ENCODE assay signal across 21 cellular contexts in genomic region chr1:222931018-222931417, GRCh38.
DNase-seq lines count a peak whose midpoint lies in the region; ATAC-seq and TF ChIP-seq lines count a peak whose summit lies in the region.
"Had no signal": no experiment of that assay in that cellular context is flagged by ENCODE, and none has a peak within 500 bp of the region (broad histone marks: within the 10 kb centered on the region; RNA-seq: fewer than 3 reads in every experiment).

No MANE protein-coding gene starts in this region.

- H2AFZ ChIP-seq in IMR-90 (replicated peaks; ENCODE audit: low read length, poor library complexity) (no peak overlapping the region), smooth muscle cell (ENCODE audit: low read depth) (no peak overlapping the region)

- no peak for TF ChIP-seq RAD21 in IMR-90 (IDR thresholded peaks at IDR 0.05; ENCODE audit: low read length)

- TF ChIP-seq CTCF in IMR-90 (conservative IDR thresholded peaks at IDR 0.05; ENCODE audit: low read depth, low read length) (no peak), choroid plexus epithelial cell (conservative IDR thresholded peaks at IDR 0.05; ENCODE audit: low read depth, low read length) (no peak), lower lobe of right lung (IDR thresholded peaks at IDR 0.05) (no peak), smooth muscle cell (IDR thresholded peaks at IDR 0.05; ENCODE audit: borderline replicate concordance, insufficient read depth, poor library complexity, severe bottlenecking) (no peak), colonic mucosa (IDR thresholded peaks at IDR 0.05) (no peak)

- H3K14ac ChIP-seq in IMR-90 (replicated peaks; ENCODE audit: low read depth, low read length) = no peak overlapping the region

- H4K20me1 ChIP-seq in IMR-90 (ENCODE audit: insufficient read depth, low read length) = no peaks in the 10 kb centered on the region
- H4K20me1 ChIP-seq in smooth muscle cell (ENCODE audit: low read depth) = peaks cover 3% of the 10 kb centered on the region

- no CpG with 5 or more reads among the region's 1 CpG for WGBS in IMR-90 (ENCODE audit: extremely low coverage in 2 of 2, insufficient read length in 1 of 2), 2 experiments
- WGBS in smooth muscle cell (ENCODE audit: low lambda C conversion rate) = 14% methylated on average over 1 of the region's 1 CpG

- H3K9ac ChIP-seq in IMR-90 (ENCODE audit: low read depth, low read length) = no peak overlapping the region
- H3K9ac ChIP-seq in smooth muscle cell (ENCODE audit: low read depth) = no peak overlapping the region
- H3K9ac ChIP-seq in colonic mucosa (ENCODE audit: low read depth in 2 of 2, low read length in 2 of 2) = no peak overlapping the region

- H3K18ac ChIP-seq in IMR-90 (ENCODE audit: low read depth, low read length) = no peak overlapping the region

- H3K9me1 ChIP-seq in IMR-90 (ENCODE audit: insufficient read depth, low read length) = no peaks in the 10 kb centered on the region

- intact Hi-C loops in IMR-90 (cut with micrococcal nuclease) (no loop called here), lower lobe of right lung (cut with DNase I) (no loop called here), colonic mucosa (cut with DNase I) (no loop called here)

- no peaks in the 10 kb centered on the region for H3F3A ChIP-seq in smooth muscle cell (ENCODE audit: low read depth)

- no peak overlapping the region for H4K91ac ChIP-seq in IMR-90 (ENCODE audit: insufficient read depth, low read depth, low read length)

- H3K4me1 ChIP-seq in IMR-90 (ENCODE audit: control insufficient read depth, insufficient read depth, low read length) (peaks cover 6% of the 10 kb centered on the region), lower lobe of right lung (peaks cover 14% of the 10 kb centered on the region), smooth muscle cell (ENCODE audit: low read depth) (peaks cover 23% of the 10 kb centered on the region), colonic mucosa (no peaks in the 10 kb centered on the region)

- H3K27ac ChIP-seq in IMR-90 (ENCODE audit: insufficient read depth, low read length) = no peak overlapping the region
- H3K27ac ChIP-seq in lower lobe of right lung = peak overlapping the region; percentile 38
- H3K27ac ChIP-seq in smooth muscle cell (ENCODE audit: low read depth) = peak overlapping the region; percentile 5
- H3K27ac ChIP-seq in substantia nigra (ENCODE audit: low read depth, low read length, poor library complexity, severe bottlenecking) = no peak overlapping the region
- H3K27ac ChIP-seq in colonic mucosa = no peak overlapping the region
- H3K27ac ChIP-seq: suprapubic skin had no signal

- H3K27me3 ChIP-seq in IMR-90 (ENCODE audit: control insufficient read depth, insufficient read depth, low read length) (no peaks in the 10 kb centered on the region), lower lobe of right lung (ENCODE audit: low read depth) (no peaks in the 10 kb centered on the region), smooth muscle cell (ENCODE audit: low read depth) (no peaks in the 10 kb centered on the region), colonic mucosa (no peaks in the 10 kb centered on the region)
- H3K27me3 ChIP-seq: suprapubic skin had no signal

- H3K23ac ChIP-seq in IMR-90 (ENCODE audit: low read depth, low read length) = no peak overlapping the region

- H3K4me2 ChIP-seq in IMR-90 (ENCODE audit: low read depth, low read length) (no peak overlapping the region), smooth muscle cell (peak overlapping the region; percentile 45)

- ATAC-seq in IMR-90 (ENCODE audit: low read depth) (no peak), lower lobe of right lung (no peak), HG03354 (IDR thresholded peaks at IDR 0.05; ENCODE audit: poor library complexity, severe bottlenecking, unreplicated experiment) (no peak)
- ATAC-seq: activated T-cell treated with anti-CD3 and anti-CD28 coated beads, Interleukin-2, amount 50 U/mL, for 4 hours; HCT116; K562; stimulated activated effector memory CD8-positive, alpha-beta T cell treated with anti-CD3 and anti-CD28 coated beads, Interleukin-12 subunit alpha, Interleukin-12 subunit beta, amount 100 ng/mL, for 72 hours had no signal

- no TSS peak for BruUV-seq in IMR-90 (replicated peaks; lab: Mats Ljungman, UMichigan)

- CTCF ChIA-PET in IMR-90 (lab: Yijun Ruan, JAX) = interaction anchor here (0.5 to 0.6 kb wide), 2 partner anchors 39 to 1534 kb away, joined by 3 to 9 read pairs; no protein-coding TSS in a partner anchor

- DNase-seq in IMR-90 (peak; percentile 16), choroid plexus epithelial cell (ENCODE audit: low read depth) (peak; percentile 46), lower lobe of right lung (no peak), smooth muscle cell (lab: John Stamatoyannopoulos, UW; ENCODE audit: unreplicated experiment) (no peak), substantia nigra (lab: John Stamatoyannopoulos, UW) (no peak), colonic mucosa (no peak), SHP77 (lab: John Stamatoyannopoulos, UW) (no peak)
- DNase-seq: activated CD8-positive, alpha-beta memory T cell treated with anti-CD3 and anti-CD28 coated beads for 24 hours; activated naive CD4-positive, alpha-beta T cell; activated T-cell treated with anti-CD3 and anti-CD28 coated beads, Interleukin-2, amount 50 U/mL, for 4 hours; DMS153; GF-D8; MG63; midbrain; NCI-H1436 treated with DMSO at 0.1 percent for 48 hours; stimulated activated CD4-positive, alpha-beta T cell treated with anti-CD3 and anti-CD28 coated beads, Interleukin-1b, Interleukin-23, amount 100 ng/mL, for 48 hours had no signal

- H3K36me3 ChIP-seq in IMR-90 (ENCODE audit: control insufficient read depth, insufficient read depth, low read length) = no peaks in the 10 kb centered on the region
- no peaks in the 10 kb centered on the region for H3K36me3 ChIP-seq in lower lobe of right lung
- no peaks in the 10 kb centered on the region for H3K36me3 ChIP-seq in smooth muscle cell (ENCODE audit: low read depth)
- no peaks in the 10 kb centered on the region for H3K36me3 ChIP-seq in colonic mucosa
- H3K36me3 ChIP-seq: MG63, suprapubic skin had no signal

- dilution Hi-C loops in IMR-90 (cut with HindIII; ENCODE audit: low sequenced_read_pairs, unreplicated experiment) = no loop called here

- H2BK5ac ChIP-seq in IMR-90 (ENCODE audit: low read depth, low read length, poor library complexity, severe bottlenecking) = no peak overlapping the region

- H2BK15ac ChIP-seq in IMR-90 (ENCODE audit: low read depth, low read length) = no peak overlapping the region

- no peak overlapping the region for H2BK20ac ChIP-seq in IMR-90 (ENCODE audit: low read depth, low read length)

- H2AK5ac ChIP-seq in IMR-90 (ENCODE audit: low read depth, low read length) = no peak overlapping the region

- no peak overlapping the region for H3K4ac ChIP-seq in IMR-90 (ENCODE audit: low read depth, low read length)

- H4K8ac ChIP-seq in IMR-90 (ENCODE audit: low read depth in 2 of 2, low read length in 2 of 2) = no peak overlapping the region

- H2AK9ac ChIP-seq in IMR-90 (replicated peaks; ENCODE audit: low read depth, low read length, poor library complexity) = no peak overlapping the region

- no peak overlapping the region for H3K4me3 ChIP-seq in IMR-90 (ENCODE audit: insufficient read depth, low read depth, low read length)
- H3K4me3 ChIP-seq in choroid plexus epithelial cell (ENCODE audit: low read depth, low read length) = no peak overlapping the region
- H3K4me3 ChIP-seq in lower lobe of right lung = peak overlapping the region; percentile 47
- H3K4me3 ChIP-seq in smooth muscle cell = no peak overlapping the region
- no peak overlapping the region for H3K4me3 ChIP-seq in colonic mucosa
- H3K4me3 ChIP-seq: K562, MG63, suprapubic skin had no signal

- H3K56ac ChIP-seq in IMR-90 (ENCODE audit: extremely low read depth, insufficient read depth, low read length) = no peak overlapping the region

- peaks cover 53% of the 10 kb centered on the region for H3K79me2 ChIP-seq in smooth muscle cell (ENCODE audit: low read depth)

- no peak for TF ChIP-seq POLR2A in IMR-90 (IDR thresholded peaks at IDR 0.05; ENCODE audit: low read depth, low read length)

- no peaks in the 10 kb centered on the region for H3K9me3 ChIP-seq in IMR-90 (ENCODE audit: control insufficient read depth, insufficient read depth, low read length)
- no peaks in the 10 kb centered on the region for H3K9me3 ChIP-seq in lower lobe of right lung
- H3K9me3 ChIP-seq in smooth muscle cell (replicated peaks; ENCODE audit: low read depth) = no peaks in the 10 kb centered on the region
- no peaks in the 10 kb centered on the region for H3K9me3 ChIP-seq in colonic mucosa
- H3K9me3 ChIP-seq: MG63, suprapubic skin had no signal

- in situ Hi-C loops in IMR-90 (cut with MboI; ENCODE audit: low sequenced_read_pairs) = no loop called here

- POLR2A ChIA-PET in IMR-90 (lab: Charles Lee; ENCODE audit: unreplicated experiment) = no interaction called here

- no peaks in the 10 kb centered on the region for H3K79me1 ChIP-seq in IMR-90 (ENCODE audit: low read depth in 1 of 2, low read length in 2 of 2)

- no peak overlapping the region for H4K5ac ChIP-seq in IMR-90 (ENCODE audit: low read depth, low read length)

- no peak overlapping the region for H2BK120ac ChIP-seq in IMR-90 (ENCODE audit: low read depth, low read length)

TF ChIP-seq in IMR-90, 13 proteins besides CTCF, POLR2A, EP300 and RAD21 (continues in another document):
- TF ChIP-seq SMC3 (IDR thresholded peaks at IDR 0.05; ENCODE audit: low read depth, low read length) = no peak
- no peak for TF ChIP-seq MXI1 (IDR thresholded peaks at IDR 0.05; ENCODE audit: borderline replicate concordance, low read depth, low read length)
- TF ChIP-seq CEBPB (IDR thresholded peaks at IDR 0.05; ENCODE audit: low read depth, low read length) = no peak
- no peak for TF ChIP-seq MAZ (IDR thresholded peaks at IDR 0.05; ENCODE audit: borderline replicate concordance, low read depth, low read length)
- TF ChIP-seq MAFK (IDR thresholded peaks at IDR 0.05; ENCODE audit: low read depth, low read length) = no peak
- TF ChIP-seq USF2 (IDR thresholded peaks at IDR 0.05; ENCODE audit: low read depth, low read length) = no peak
- no peak for TF ChIP-seq ELK1 (IDR thresholded peaks at IDR 0.05; ENCODE audit: borderline replicate concordance, low read depth, low read length)

Comparison
In these comparisons a context has a peak if more than half of its experiments do, and no peak if none do; other contexts are left out.
1. DNase-seq: peak in IMR-90 (single experiment) and choroid plexus epithelial cell (single experiment); none in lower lobe of right lung (single experiment), smooth muscle cell (single experiment), substantia nigra (0 of 49), colonic mucosa (single experiment) and SHP77 (0 of 2).
2. H3K27ac ChIP-seq: peak in lower lobe of right lung (single experiment) and smooth muscle cell (single experiment); none in IMR-90 (single experiment), substantia nigra (single experiment) and colonic mucosa (single experiment).